15 cellular contexts compared by ENCODE assay signal in the genomic region with DNA sequence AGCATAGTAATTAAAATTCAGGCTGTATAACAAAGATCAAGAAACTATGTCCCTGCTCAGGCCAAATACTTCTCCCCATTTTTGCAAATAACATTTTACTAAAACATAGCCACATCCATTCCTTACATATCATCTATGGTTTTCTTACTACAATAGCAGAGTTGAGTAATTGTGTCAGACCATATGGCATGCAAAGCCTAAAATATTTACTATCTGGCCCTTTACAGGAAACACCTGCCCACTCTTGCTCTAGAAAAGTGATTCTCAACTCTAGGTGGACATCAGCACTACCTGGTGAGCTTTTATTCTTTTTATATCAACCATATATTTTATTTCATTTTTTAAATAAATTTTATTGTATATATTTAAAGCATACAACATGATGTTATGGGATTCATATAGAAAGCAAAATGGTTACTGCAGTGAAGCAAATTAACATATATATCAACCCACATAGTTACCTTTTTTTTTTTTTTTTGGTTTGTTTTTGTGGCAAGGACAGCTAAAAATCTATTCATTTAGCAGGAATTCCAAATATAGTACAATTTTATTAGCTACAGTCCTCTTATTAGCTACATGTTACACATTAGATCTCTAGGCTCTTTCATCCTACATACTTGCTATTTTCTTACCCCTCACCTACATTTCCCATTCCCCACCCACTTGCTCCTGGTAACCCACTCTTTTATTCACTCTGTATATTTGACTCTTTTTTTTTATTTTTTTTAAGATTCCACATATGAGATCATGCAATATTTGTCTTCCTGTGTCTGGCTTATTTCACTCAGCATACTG. TPM values are rescaled to one million over a fixed set of nuclear protein-coding genes. Genes with fewer than 3 reads are reported as not detected.
DNase-seq lines count a peak whose midpoint lies in the region; ATAC-seq and TF ChIP-seq lines count a peak whose summit lies in the region.
"Had no signal": no experiment of that assay in that cellular context is flagged by ENCODE, and none has a peak within 500 bp of the region (broad histone marks: within the 10 kb centered on the region; RNA-seq: fewer than 3 reads in every experiment).

No MANE protein-coding gene starts in this region.

- H3K27me3 ChIP-seq in esophagus squamous epithelium = no peaks in the 10 kb centered on the region
- H3K27me3 ChIP-seq: stomach had no signal

- H3K36me3 Mint-ChIP-seq in activated naive CD4-positive, alpha-beta T cell treated with anti-CD3 and anti-CD28 coated beads for 36 hours (ENCODE audit: low read depth) = peaks cover 18% of the 10 kb centered on the region
- peaks cover 38% of the 10 kb centered on the region for H3K36me3 Mint-ChIP-seq in activated naive CD4-positive, alpha-beta T cell treated with anti-CD3 and anti-CD28 coated beads, Interleukin-2, amount 10 ng/mL, durations not matched to agents 7 days and 5 days
- no peaks in the 10 kb centered on the region for H3K36me3 Mint-ChIP-seq in T-helper 17 cell (ENCODE audit: low read depth)
- H3K36me3 Mint-ChIP-seq in stimulated activated effector memory CD8-positive, alpha-beta T cell treated with anti-CD3 and anti-CD28 coated beads, Interleukin-12 subunit alpha, Interleukin-12 subunit beta, amount 100 ng/mL, for 72 hours = peaks cover 5% of the 10 kb centered on the region

- intact Hi-C loops in activated naive CD4-positive, alpha-beta T cell treated with anti-CD3 and anti-CD28 coated beads for 36 hours (cut with micrococcal nuclease) = loop anchor here (1.0 kb wide), 2 partner anchors 19 to 35 kb away; a partner anchor contains a TSS
- intact Hi-C loops in esophagus squamous epithelium (cut with DNase I) = no loop called here

- DNase-seq in activated naive CD4-positive, alpha-beta T cell treated with anti-CD3 and anti-CD28 coated beads for 36 hours = no peak
- DNase-seq in activated naive CD4-positive, alpha-beta T cell treated with anti-CD3 and anti-CD28 coated beads, Interleukin-2, amount 10 ng/mL, durations not matched to agents 7 days and 5 days = no peak
- DNase-seq in T-helper 17 cell (no peak), 8988T (no peak), mucosa of gallbladder (ENCODE audit: low spot score) (no peak), esophagus squamous epithelium (lab: John Stamatoyannopoulos, UW) (no peak)
- DNase-seq in stimulated activated effector memory CD8-positive, alpha-beta T cell treated with anti-CD3 and anti-CD28 coated beads, Interleukin-12 subunit alpha, Interleukin-12 subunit beta, amount 100 ng/mL, for 72 hours (ENCODE audit: low spot score in 2 of 2) = no peak
- DNase-seq: anterior cingulate cortex; foreskin melanocyte; NCI-H2227 treated with DMSO at 0.1 percent for 48 hours; stimulated activated CD4-positive, alpha-beta T cell treated with anti-CD3 and anti-CD28 coated beads, Interleukin-4, amount 100 ng/mL, for 24 hours; stomach; T-helper 9 cell had no signal

- no peaks in the 10 kb centered on the region for H3K36me3 ChIP-seq in esophagus squamous epithelium
- H3K36me3 ChIP-seq: stomach had no signal

- H3K9me3 ChIP-seq in T-helper 17 cell (ENCODE audit: control insufficient read depth, low read length, poor library complexity, severe bottlenecking) = no peaks in the 10 kb centered on the region
- no peaks in the 10 kb centered on the region for H3K9me3 ChIP-seq in esophagus squamous epithelium
- H3K9me3 ChIP-seq: stomach had no signal

- no peak for TF ChIP-seq CTCF in esophagus squamous epithelium (IDR thresholded peaks at IDR 0.05)

- peak overlapping the region; percentile 39 for H3K27ac Mint-ChIP-seq in activated naive CD4-positive, alpha-beta T cell treated with anti-CD3 and anti-CD28 coated beads for 36 hours
- H3K27ac Mint-ChIP-seq in activated naive CD4-positive, alpha-beta T cell treated with anti-CD3 and anti-CD28 coated beads, Interleukin-2, amount 10 ng/mL, durations not matched to agents 7 days and 5 days = no peak overlapping the region
- peak overlapping the region; percentile 71 for H3K27ac Mint-ChIP-seq in T-helper 17 cell
- no peak overlapping the region for H3K27ac Mint-ChIP-seq in stimulated activated effector memory CD8-positive, alpha-beta T cell treated with anti-CD3 and anti-CD28 coated beads, Interleukin-12 subunit alpha, Interleukin-12 subunit beta, amount 100 ng/mL, for 72 hours

- TF ChIP-seq POLR2A in esophagus squamous epithelium (IDR thresholded peaks at IDR 0.05) = no peak

- peaks cover 0 to 60% (median 6%) of the 10 kb centered on the region in 3 donors for H3K4me1 ChIP-seq in esophagus squamous epithelium

- no peak overlapping the region for H3K27ac ChIP-seq in esophagus squamous epithelium
- H3K27ac ChIP-seq: HL-60, stomach had no signal

- peaks cover 5% of the 10 kb centered on the region for H3K9me3 Mint-ChIP-seq in activated naive CD4-positive, alpha-beta T cell treated with anti-CD3 and anti-CD28 coated beads for 36 hours
- H3K9me3 Mint-ChIP-seq in activated naive CD4-positive, alpha-beta T cell treated with anti-CD3 and anti-CD28 coated beads, Interleukin-2, amount 10 ng/mL, durations not matched to agents 7 days and 5 days = peaks cover 6% of the 10 kb centered on the region
- no peaks in the 10 kb centered on the region for H3K9me3 Mint-ChIP-seq in stimulated activated effector memory CD8-positive, alpha-beta T cell treated with anti-CD3 and anti-CD28 coated beads, Interleukin-12 subunit alpha, Interleukin-12 subunit beta, amount 100 ng/mL, for 72 hours

- no peak overlapping the region for H3K4me3 ChIP-seq in esophagus squamous epithelium
- H3K4me3 ChIP-seq: stomach had no signal

- ATAC-seq in HG02885 (IDR thresholded peaks at IDR 0.05; ENCODE audit: poor library complexity, unreplicated experiment) = peak; percentile 66
- ATAC-seq in T-helper 17 cell = no peak
- ATAC-seq in stimulated activated effector memory CD8-positive, alpha-beta T cell treated with anti-CD3 and anti-CD28 coated beads, Interleukin-12 subunit alpha, Interleukin-12 subunit beta, amount 100 ng/mL, for 72 hours = peak; percentile 16

- CTCF ChIA-PET in activated naive CD4-positive, alpha-beta T cell treated with anti-CD3 and anti-CD28 coated beads for 36 hours (lab: Charles Lee) = interaction anchor here (0.7 to 2.7 kb wide), 3 partner anchors 92 to 923 kb away, joined by 3 to 10 read pairs (median 3); no protein-coding TSS in a partner anchor
- CTCF ChIA-PET in activated naive CD4-positive, alpha-beta T cell treated with anti-CD3 and anti-CD28 coated beads, Interleukin-2, amount 10 ng/mL, durations not matched to agents 7 days and 5 days (lab: Charles Lee) = no interaction called here

- H3K27me3 Mint-ChIP-seq in activated naive CD4-positive, alpha-beta T cell treated with anti-CD3 and anti-CD28 coated beads for 36 hours (ENCODE audit: low read depth) = no peaks in the 10 kb centered on the region
- no peaks in the 10 kb centered on the region for H3K27me3 Mint-ChIP-seq in activated naive CD4-positive, alpha-beta T cell treated with anti-CD3 and anti-CD28 coated beads, Interleukin-2, amount 10 ng/mL, durations not matched to agents 7 days and 5 days
- H3K27me3 Mint-ChIP-seq in T-helper 17 cell = no peaks in the 10 kb centered on the region

- peaks cover 70% of the 10 kb centered on the region for H3K4me1 Mint-ChIP-seq in activated naive CD4-positive, alpha-beta T cell treated with anti-CD3 and anti-CD28 coated beads for 36 hours (ENCODE audit: low read depth)
- H3K4me1 Mint-ChIP-seq in activated naive CD4-positive, alpha-beta T cell treated with anti-CD3 and anti-CD28 coated beads, Interleukin-2, amount 10 ng/mL, durations not matched to agents 7 days and 5 days = peaks cover 30% of the 10 kb centered on the region
- H3K4me1 Mint-ChIP-seq in T-helper 17 cell = peaks cover 65% of the 10 kb centered on the region
- peaks cover 72% of the 10 kb centered on the region for H3K4me1 Mint-ChIP-seq in stimulated activated effector memory CD8-positive, alpha-beta T cell treated with anti-CD3 and anti-CD28 coated beads, Interleukin-12 subunit alpha, Interleukin-12 subunit beta, amount 100 ng/mL, for 72 hours

- H3K4me3 Mint-ChIP-seq in activated naive CD4-positive, alpha-beta T cell treated with anti-CD3 and anti-CD28 coated beads for 36 hours = no peak overlapping the region
- no peak overlapping the region for H3K4me3 Mint-ChIP-seq in activated naive CD4-positive, alpha-beta T cell treated with anti-CD3 and anti-CD28 coated beads, Interleukin-2, amount 10 ng/mL, durations not matched to agents 7 days and 5 days
- H3K4me3 Mint-ChIP-seq in T-helper 17 cell = peak overlapping the region; percentile 62
- peak overlapping the region; percentile 17 for H3K4me3 Mint-ChIP-seq in stimulated activated effector memory CD8-positive, alpha-beta T cell treated with anti-CD3 and anti-CD28 coated beads, Interleukin-12 subunit alpha, Interleukin-12 subunit beta, amount 100 ng/mL, for 72 hours

RNA-seq across cellular contexts. Expression of a gene that starts 19.6 kb away (rescaled TPM):
- 10 to 100 TPM; 34.5 to 37.2 TPM for total RNA-seq in activated naive CD4-positive, alpha-beta T cell treated with anti-CD3 and anti-CD28 coated beads for 36 hours
- total RNA-seq in T-helper 17 cell (10 to 100 TPM; 75.5 to 99.4 TPM), mucosa of gallbladder (57.1 TPM), esophagus squamous epithelium (10 to 100 TPM; 51.4 to 67.1 (median 63.3) TPM)

Comparison
In these comparisons a context has a peak if more than half of its experiments do, and no peak if none do; other contexts are left out.
1. H3K27ac Mint-ChIP-seq: peak in activated naive CD4-positive, alpha-beta T cell treated with anti-CD3 and anti-CD28 coated beads for 36 hours (single experiment) and T-helper 17 cell (single experiment); none in activated naive CD4-positive, alpha-beta T cell treated with anti-CD3 and anti-CD28 coated beads, Interleukin-2, amount 10 ng/mL, durations not matched to agents 7 days and 5 days (single experiment) and stimulated activated effector memory CD8-positive, alpha-beta T cell treated with anti-CD3 and anti-CD28 coated beads, Interleukin-12 subunit alpha, Interleukin-12 subunit beta, amount 100 ng/mL, for 72 hours (single experiment).
2. H3K4me3 Mint-ChIP-seq: peak in T-helper 17 cell (single experiment) and stimulated activated effector memory CD8-positive, alpha-beta T cell treated with anti-CD3 and anti-CD28 coated beads, Interleukin-12 subunit alpha, Interleukin-12 subunit beta, amount 100 ng/mL, for 72 hours (single experiment); none in activated naive CD4-positive, alpha-beta T cell treated with anti-CD3 and anti-CD28 coated beads for 36 hours (single experiment) and activated naive CD4-positive, alpha-beta T cell treated with anti-CD3 and anti-CD28 coated beads, Interleukin-2, amount 10 ng/mL, durations not matched to agents 7 days and 5 days (single experiment).